ENCODE assay signal across 8 cellular contexts in genomic region chr3:58237238-58237939, GRCh38. TPM values are rescaled to one million over a fixed set of nuclear protein-coding genes. Genes with fewer than 3 reads are reported as not detected.
DNase-seq lines count a peak whose midpoint lies in the region; ATAC-seq lines count a peak whose summit lies in the region.

ABHD6 (plus strand) TSS chr3:58237792; CDS start chr3:58256587, 18,795 bp downstream.

- peaks cover 6 to 10% of the 10 kb centered on the region in 2 experiments for H3K27me3 ChIP-seq in mesenchymal stem cell (ENCODE audit: control insufficient read depth in 1 of 2, insufficient read depth in 1 of 2, low read length in 2 of 2)

- no peak within 1 kb of the TSS for H2BK5ac ChIP-seq in mesenchymal stem cell (ENCODE audit: low read depth, low read length, poor library complexity, severe bottlenecking)

- H3K36me3 Mint-ChIP-seq in activated CD8-positive, alpha-beta T cell treated with anti-CD3 and anti-CD28 coated beads, Interleukin-2, amount 10 ng/mL, durations not matched to agents 7 days and 5 days (ENCODE audit: low read depth), result no peaks in the 10 kb centered on the region

- H3K18ac ChIP-seq in mesenchymal stem cell (ENCODE audit: low read depth in 1 of 2, low read length in 2 of 2), result peak within 1 kb of the TSS; percentile 81 to 90

- H3K9ac ChIP-seq in mesenchymal stem cell (ENCODE audit: low read length), result peak within 1 kb of the TSS; percentile 87

- peak within 1 kb of the TSS in 1 of 2 experiments; percentile 90 for H3K23ac ChIP-seq in mesenchymal stem cell (ENCODE audit: low read length in 2 of 2)

- peaks cover 11% of the 10 kb centered on the region for H3K79me1 ChIP-seq in mesenchymal stem cell (replicated peaks; ENCODE audit: low read length, poor library complexity, severe bottlenecking)

- no peaks in the 10 kb centered on the region for H3K9me3 Mint-ChIP-seq in activated CD8-positive, alpha-beta T cell treated with anti-CD3 and anti-CD28 coated beads, Interleukin-2, amount 10 ng/mL, durations not matched to agents 7 days and 5 days (ENCODE audit: insufficient read depth)

- H3K27ac Mint-ChIP-seq in activated CD8-positive, alpha-beta T cell treated with anti-CD3 and anti-CD28 coated beads, Interleukin-2, amount 10 ng/mL, durations not matched to agents 7 days and 5 days, result peak within 1 kb of the TSS; percentile 77

- peak within 1 kb of the TSS; percentile 82 for H3K4me3 Mint-ChIP-seq in activated CD8-positive, alpha-beta T cell treated with anti-CD3 and anti-CD28 coated beads, Interleukin-2, amount 10 ng/mL, durations not matched to agents 7 days and 5 days

- no peak within 1 kb of the TSS for H3K27ac ChIP-seq in mesenchymal stem cell (ENCODE audit: low read length, poor library complexity, severe bottlenecking)

- no peak within 1 kb of the TSS for H2AK5ac ChIP-seq in mesenchymal stem cell (ENCODE audit: low read length, severe bottlenecking)

- CTCF ChIA-PET in activated CD8-positive, alpha-beta T cell treated with anti-CD3 and anti-CD28 coated beads, Interleukin-2, amount 10 ng/mL, durations not matched to agents 7 days and 5 days (lab: Charles Lee), result interaction anchor here (0.9 to 4.6 kb wide), 5 partner anchors 16 to 69 kb away, joined by 3 to 26 read pairs (median 5); partner anchors contain the start of genes HTD2 and RPP14

- H3K4me1 Mint-ChIP-seq in activated CD8-positive, alpha-beta T cell treated with anti-CD3 and anti-CD28 coated beads, Interleukin-2, amount 10 ng/mL, durations not matched to agents 7 days and 5 days (ENCODE audit: low read depth), result peaks cover 14% of the 10 kb centered on the region

- H4K91ac ChIP-seq in mesenchymal stem cell (ENCODE audit: low read length), result peak within 1 kb of the TSS; percentile 61

- H2BK12ac ChIP-seq in mesenchymal stem cell (ENCODE audit: low read length in 2 of 2), result peak within 1 kb of the TSS in 1 of 2 experiments; percentile 71

- WGBS in mesenchymal stem cell, result 0% methylated on average over 60 of the region's 77 CpGs

- POLR2A ChIA-PET in activated CD8-positive, alpha-beta T cell treated with anti-CD3 and anti-CD28 coated beads, Interleukin-2, amount 10 ng/mL, durations not matched to agents 7 days and 5 days (lab: Charles Lee), result interaction anchor here (0.6 kb wide), 1 partner anchor 51 kb away, joined by 3 read pairs; no protein-coding TSS in a partner anchor

- H3K4me2 ChIP-seq in mesenchymal stem cell (ENCODE audit: low read length, poor library complexity, severe bottlenecking), result peak within 1 kb of the TSS; percentile 99

- no peaks in the 10 kb centered on the region for H3K36me3 ChIP-seq in mesenchymal stem cell (ENCODE audit: control insufficient read depth in 1 of 2, insufficient read depth in 2 of 2, low read depth in 1 of 2, low read length in 2 of 2)

- H3K27me3 Mint-ChIP-seq in activated CD8-positive, alpha-beta T cell treated with anti-CD3 and anti-CD28 coated beads, Interleukin-2, amount 10 ng/mL, durations not matched to agents 7 days and 5 days (ENCODE audit: low read depth), result peaks cover 22% of the 10 kb centered on the region

- peak within 1 kb of the TSS; percentile 24 for H2BK120ac ChIP-seq in mesenchymal stem cell (ENCODE audit: low read depth, low read length)

- no peaks in the 10 kb centered on the region for H3K9me3 ChIP-seq in mesenchymal stem cell (ENCODE audit: control insufficient read depth, low read length)

- H3K4ac ChIP-seq in mesenchymal stem cell (ENCODE audit: low read depth in 1 of 2, low read length in 2 of 2), result peak within 1 kb of the TSS in 1 of 2 experiments; percentile 27

- peak within 1 kb of the TSS in 1 of 2 experiments; percentile 81 for H3K14ac ChIP-seq in mesenchymal stem cell (ENCODE audit: low read length in 2 of 2)

- DNase-seq in ACHN (peak; percentile 67), NCI-H524 treated with DMSO at 0.1 percent for 48 hours (lab: John Stamatoyannopoulos, UW) (peak; percentile 13), mesenchymal stem cell (peak; percentile 79)
- peak; percentile 82 for DNase-seq in activated CD8-positive, alpha-beta T cell treated with anti-CD3 and anti-CD28 coated beads, Interleukin-2, amount 10 ng/mL, durations not matched to agents 7 days and 5 days
- peak; percentile 65 for DNase-seq in effector CD8-positive, alpha-beta T cell (lab: John Stamatoyannopoulos, UW)
- peak; percentile 71 for DNase-seq in stimulated activated CD8-positive, alpha-beta memory T cell treated with anti-CD3 and anti-CD28 coated beads, Interleukin-15, amount 100 ng/mL, for 1 hour (ENCODE audit: low read depth)

- in situ Hi-C loops in ACHN (cut with HindIII; ENCODE audit: low pct_ligation_motif_present, low pct_unique_long_range_greater_than_20kb, low sequenced_read_pairs), result no loop called here

- H2BK15ac ChIP-seq in mesenchymal stem cell (ENCODE audit: low read depth, poor library complexity, severe bottlenecking), result peak within 1 kb of the TSS; percentile 96

- H3K4me3 ChIP-seq in mesenchymal stem cell (ENCODE audit: insufficient read depth in 1 of 2, low read depth in 1 of 2, low read length in 2 of 2), result peak within 1 kb of the TSS; percentile 84 to 94

- peak within 1 kb of the TSS; percentile 87 for H4K8ac ChIP-seq in mesenchymal stem cell (ENCODE audit: low read length)

- peak within 1 kb of the TSS; percentile 99 for H2AFZ ChIP-seq in mesenchymal stem cell (ENCODE audit: low read depth, low read length)

- H3K4me1 ChIP-seq in mesenchymal stem cell (ENCODE audit: control insufficient read depth, insufficient read depth, low read depth, low read length), result peaks cover 10% of the 10 kb centered on the region

- ATAC-seq in GM18519 (IDR thresholded peaks at IDR 0.05; ENCODE audit: low FRiP score, unreplicated experiment) (peak; percentile 53), HG03025 (IDR thresholded peaks at IDR 0.05; ENCODE audit: low FRiP score, unreplicated experiment) (peak; percentile 77)
- ATAC-seq in activated CD8-positive, alpha-beta T cell treated with anti-CD3 and anti-CD28 coated beads, Interleukin-2, amount 10 ng/mL, durations not matched to agents 7 days and 5 days, result peak; percentile 87

RNA-seq across cellular contexts. Expression of gene ABHD6, which starts in this region (rescaled TPM):
- 1 to 10 TPM; 4.0 to 4.4 TPM for total RNA-seq in activated CD8-positive, alpha-beta T cell treated with anti-CD3 and anti-CD28 coated beads, Interleukin-2, amount 10 ng/mL, durations not matched to agents 7 days and 5 days
- 6.8 TPM for polyA plus RNA-seq in mesenchymal stem cell (2013, experiment 1 of 2)
- 6.5 TPM for polyA plus RNA-seq in mesenchymal stem cell (2013, experiment 2 of 2)

Comparison
In these comparisons a context has a peak if more than half of its experiments do, and no peak if none do; other contexts are left out.
1. DNase-seq: peak in every context shown above with its lines; median percentile 82 in activated CD8-positive, alpha-beta T cell treated with anti-CD3 and anti-CD28 coated beads, Interleukin-2, amount 10 ng/mL, durations not matched to agents 7 days and 5 days; 79 in mesenchymal stem cell; 71 in stimulated activated CD8-positive, alpha-beta memory T cell treated with anti-CD3 and anti-CD28 coated beads, Interleukin-15, amount 100 ng/mL, for 1 hour; 67 in ACHN; 65 in effector CD8-positive, alpha-beta T cell; 13 in NCI-H524 treated with DMSO at 0.1 percent for 48 hours.